In genomic region chr2:140998577-140998976, GRCh38 we compare ENCODE assay signal across 22 cellular contexts.
"Had no signal": no experiment of that assay in that cellular context is flagged by ENCODE, and none has a peak within 500 bp of the region (broad histone marks: within the 10 kb centered on the region; RNA-seq: fewer than 3 reads in every experiment).

No MANE protein-coding gene starts in this region.

- DNase-seq: activated CD4-positive, alpha-beta T cell treated with anti-CD3 and anti-CD28 coated beads for 36 hours; activated CD4-positive, alpha-beta T cell treated with anti-CD3 and anti-CD28 coated beads, Interleukin-2, amount 50 U/mL, for 48 hours; activated T-cell treated with anti-CD3 and anti-CD28 coated beads for 4 hours; amygdala; body of pancreas; central memory CD4-positive, alpha-beta T cell; erythroblast; foreskin keratinocyte; glutamatergic neuron; hippocampal formation; left ventricle myocardium inferior; mammary epithelial cell; midbrain; sigmoid colon; T-cell; trophoblast cell had no signal

- H3K27me3 ChIP-seq: body of pancreas, foreskin keratinocyte, sigmoid colon, vagina had no signal

- H3K27ac Mint-ChIP-seq: activated CD4-positive, alpha-beta T cell treated with anti-CD3 and anti-CD28 coated beads for 36 hours; activated naive CD8-positive, alpha-beta T cell; nephron; stimulated activated naive CD8-positive, alpha-beta T cell treated with anti-CD3 and anti-CD28 coated beads, Interleukin-15, Interleukin-2, amounts not matched to agents 100 ng/mL and 50 ng/mL, for 24 hours; T-cell; WTC11 had no signal

- H3K27ac ChIP-seq: body of pancreas, coronary artery, foreskin keratinocyte, left ventricle myocardium inferior, sigmoid colon, vagina had no signal

- H3K9me3 ChIP-seq: body of pancreas, left ventricle myocardium inferior, sigmoid colon, vagina had no signal

- H3K4me3 ChIP-seq: body of pancreas, coronary artery, left ventricle myocardium inferior, sigmoid colon, vagina had no signal

- H3K27me3 Mint-ChIP-seq: activated CD4-positive, alpha-beta T cell treated with anti-CD3 and anti-CD28 coated beads for 36 hours; activated naive CD8-positive, alpha-beta T cell; stimulated activated naive CD8-positive, alpha-beta T cell treated with anti-CD3 and anti-CD28 coated beads, Interleukin-15, Interleukin-2, amounts not matched to agents 100 ng/mL and 50 ng/mL, for 24 hours; T-cell had no signal

- ATAC-seq: activated CD4-positive, alpha-beta T cell treated with anti-CD3 and anti-CD28 coated beads for 36 hours; body of pancreas; foreskin keratinocyte; T-cell; WTC11 had no signal

- H3K36me3 Mint-ChIP-seq: activated naive CD8-positive, alpha-beta T cell; T-cell had no signal

- H3K36me3 ChIP-seq: left ventricle myocardium inferior, sigmoid colon, vagina had no signal

- H3K4me1 ChIP-seq: body of pancreas, foreskin keratinocyte, left ventricle myocardium inferior, sigmoid colon, vagina had no signal

- H3K4me3 Mint-ChIP-seq: activated CD4-positive, alpha-beta T cell treated with anti-CD3 and anti-CD28 coated beads for 36 hours; activated naive CD8-positive, alpha-beta T cell; nephron; stimulated activated naive CD8-positive, alpha-beta T cell treated with anti-CD3 and anti-CD28 coated beads, Interleukin-15, Interleukin-2, amounts not matched to agents 100 ng/mL and 50 ng/mL, for 24 hours; T-cell; WTC11 had no signal

- H3K4me1 Mint-ChIP-seq: activated CD4-positive, alpha-beta T cell treated with anti-CD3 and anti-CD28 coated beads for 36 hours; nephron; T-cell had no signal
